ENCODE assay signal across 2 cellular contexts in genomic region chr17:81812571-81813370, GRCh38.
A peak's percentile ranks its signal among the peaks of the same experiment; 100 is the strongest.
TF ChIP-seq lines count a peak whose summit lies in the region.

No MANE protein-coding gene starts in this region.

TF ChIP-seq in IMR-90, 13 proteins besides CTCF, POLR2A, EP300 and RAD21:
- no peak for TF ChIP-seq MAZ (IDR thresholded peaks at IDR 0.05; ENCODE audit: borderline replicate concordance, low read depth, low read length)
- TF ChIP-seq CEBPB (IDR thresholded peaks at IDR 0.05; ENCODE audit: low read depth, low read length) = no peak
- TF ChIP-seq RCOR1 (IDR thresholded peaks at IDR 0.05; ENCODE audit: insufficient replicate concordance, low read length) = no peak
- TF ChIP-seq CHD1 (IDR thresholded peaks at IDR 0.05; ENCODE audit: low read depth, low read length) = no peak
- no peak for TF ChIP-seq SMC3 (IDR thresholded peaks at IDR 0.05; ENCODE audit: low read depth, low read length)
- no peak for TF ChIP-seq MAFK (IDR thresholded peaks at IDR 0.05; ENCODE audit: low read depth, low read length)
- TF ChIP-seq ELK1 (IDR thresholded peaks at IDR 0.05; ENCODE audit: borderline replicate concordance, low read depth, low read length) = no peak
- TF ChIP-seq NFE2L2 (IDR thresholded peaks at IDR 0.05; ENCODE audit: low read depth, low read length) = no peak
- no peak for TF ChIP-seq BHLHE40 (IDR thresholded peaks at IDR 0.05; ENCODE audit: low read depth, low read length)
- TF ChIP-seq FOS (IDR thresholded peaks at IDR 0.05; ENCODE audit: low read depth, low read length) = no peak
- TF ChIP-seq MXI1 (IDR thresholded peaks at IDR 0.05; ENCODE audit: borderline replicate concordance, low read depth, low read length) = no peak
- no peak for TF ChIP-seq RFX5 (IDR thresholded peaks at IDR 0.05; ENCODE audit: low read depth, low read length)
- TF ChIP-seq USF2 (IDR thresholded peaks at IDR 0.05; ENCODE audit: low read depth, low read length) = no peak

TF ChIP-seq in HepG2, 621 proteins besides CTCF, POLR2A, EP300 and RAD21:
- TF ChIP-seq ZNF33B (CRISPR knock-in tag; IDR thresholded peaks at IDR 0.05) (no peak), HNRNPL (IDR thresholded peaks at IDR 0.05; ENCODE audit: low read depth, low read length) (0 out of 2 replicates have a peak, but pooled peaks have one; percentile 58)
